27 cellular contexts compared by ENCODE assay signal in genomic region chr17:19497616-19498015, GRCh38. TPM values are rescaled to one million over a fixed set of nuclear protein-coding genes. Genes with fewer than 3 reads are reported as not detected.
"Had no signal": no experiment of that assay in that cellular context is flagged by ENCODE, and none has a peak within 500 bp of the region (broad histone marks: within the 10 kb centered on the region; RNA-seq: fewer than 3 reads in every experiment).

No MANE protein-coding gene starts in this region.

- H3K4me1 ChIP-seq: left ventricle myocardium inferior, neural progenitor cell, parathyroid adenoma, right atrium auricular region, right lobe of liver, stomach, suprapubic skin, tibial artery, upper lobe of right lung had no signal

- H3K27ac Mint-ChIP-seq: mesothelial cell of epicardium; naive B cell; natural killer cell; nephron progenitor cell; neural progenitor cell; progenitor cell of endocrine pancreas; stimulated activated naive B cell treated with anti-CD40 and anti-IgM and Interleukin-4, amounts not matched to agents 10 μg/mL and 1 μg/mL and 100 μg/mL, for 72 hours had no signal

- H3K27me3 ChIP-seq: neural progenitor cell, right atrium auricular region, right lobe of liver, stomach, suprapubic skin, tibial artery, upper lobe of right lung had no signal

- H2AFZ ChIP-seq: neural progenitor cell, parathyroid adenoma had no signal

- H3K9me3 Mint-ChIP-seq: mesothelial cell of epicardium; naive B cell; natural killer cell; nephron progenitor cell; neural progenitor cell; stimulated activated naive B cell treated with anti-CD40 and anti-IgM and Interleukin-4, amounts not matched to agents 10 μg/mL and 1 μg/mL and 100 μg/mL, for 72 hours had no signal

- H3K4me3 Mint-ChIP-seq: mesothelial cell of epicardium; naive B cell; natural killer cell; nephron progenitor cell; neural progenitor cell; stimulated activated naive B cell treated with anti-CD40 and anti-IgM and Interleukin-4, amounts not matched to agents 10 μg/mL and 1 μg/mL and 100 μg/mL, for 72 hours had no signal

- H3K79me2 ChIP-seq: parathyroid adenoma had no signal

- H3K4me1 Mint-ChIP-seq: natural killer cell had no signal

- H3K9me3 ChIP-seq: left ventricle myocardium inferior, neutrophil, right atrium auricular region, right lobe of liver, stomach, suprapubic skin, thoracic aorta, tibial artery, upper lobe of right lung had no signal

- H3K27ac ChIP-seq: left ventricle myocardium inferior, neural progenitor cell, neutrophil, parathyroid adenoma, right atrium auricular region, right lobe of liver, stomach, suprapubic skin, thoracic aorta, tibial artery, upper lobe of right lung had no signal

- H3K36me3 ChIP-seq: left ventricle myocardium inferior, neural progenitor cell, neutrophil, right atrium auricular region, right lobe of liver, stomach, suprapubic skin, thoracic aorta, tibial artery, upper lobe of right lung had no signal

- H3K36me3 Mint-ChIP-seq: mesothelial cell of epicardium; naive B cell; natural killer cell; neural progenitor cell; stimulated activated naive B cell treated with anti-CD40 and anti-IgM and Interleukin-4, amounts not matched to agents 10 μg/mL and 1 μg/mL and 100 μg/mL, for 72 hours had no signal

- ATAC-seq: natural killer cell; right lobe of liver; stimulated activated naive B cell treated with anti-CD40 and anti-IgM and Interleukin-4, amounts not matched to agents 10 μg/mL and 1 μg/mL and 100 μg/mL, for 72 hours; stimulated activated naive CD8-positive, alpha-beta T cell treated with anti-CD3 and anti-CD28 coated beads, Interleukin-15, Interleukin-2, amounts not matched to agents 100 U/mL and 50 U/mL, for 24 hours; upper lobe of right lung had no signal

- H3K4me2 ChIP-seq: neural progenitor cell, smooth muscle cell had no signal

- H3K9ac ChIP-seq: neural progenitor cell, parathyroid adenoma had no signal

- DNase-seq: left ventricle myocardium inferior; mesendoderm; naive B cell; natural killer cell; nephron progenitor cell; occipital lobe; right lobe of liver; stimulated activated CD4-positive, alpha-beta T cell treated with anti-CD3 and anti-CD28 coated beads, Interleukin-1b, Interleukin-23, amount 100 ng/mL, for 48 hours; stimulated activated CD4-positive, alpha-beta T cell treated with anti-CD3 and anti-CD28 coated beads, Interleukin-2, amount 100 ng/mL, for 48 hours; stimulated activated CD4-positive, alpha-beta T cell treated with anti-CD3 and anti-CD28 coated beads, Interleukin-4, amount 100 ng/mL, for 4 hours; stimulated activated CD8-positive, alpha-beta memory T cell treated with anti-CD3 and anti-CD28 coated beads, Interleukin-4, amount 100 ng/mL, for 48 hours; stimulated activated naive B cell treated with anti-CD40 and anti-IgM and Interleukin-4, amounts not matched to agents 10 μg/mL and 1 μg/mL and 100 μg/mL, for 72 hours; stimulated activated naive CD8-positive, alpha-beta T cell treated with anti-CD3 and anti-CD28 coated beads, Interleukin-15, Interleukin-2, amounts not matched to agents 100 U/mL and 50 U/mL, for 24 hours; stomach; trophoblast cell had no signal

- H3K4me3 ChIP-seq: left ventricle myocardium inferior, lung, neural progenitor cell, right atrium auricular region, right lobe of liver, smooth muscle cell, stomach, suprapubic skin, thoracic aorta, tibial artery, upper lobe of right lung had no signal

RNA-seq across cellular contexts. Expression of gene SLC47A1, which starts 36.0 kb away (rescaled TPM):
- polyA plus RNA-seq: smooth muscle cell had no signal
